In genomic region chr11:66146940-66147339, GRCh38 we compare ENCODE assay signal across 25 cellular contexts.
"Had no signal": no experiment of that assay in that cellular context is flagged by ENCODE, and none has a peak within 500 bp of the region (broad histone marks: within the 10 kb centered on the region; RNA-seq: fewer than 3 reads in every experiment).

No MANE protein-coding gene starts in this region.

- FAIRE-seq: endothelial cell of umbilical vein, frontal cortex, islet of Langerhans, keratinocyte had no signal

- ATAC-seq: foreskin keratinocyte; gastroesophageal sphincter; heart right ventricle; left cardiac atrium; left lung; left ventricle myocardium superior; lower lobe of right lung; mucosa of descending colon; naive thymus-derived CD8-positive, alpha-beta T cell had no signal

- H3K4me1 ChIP-seq: lower lobe of right lung had no signal

- H3K9me3 ChIP-seq: esophagus muscularis mucosa, gastroesophageal sphincter, heart right ventricle, left lung, lower lobe of right lung, mucosa of descending colon had no signal

- H3K36me3 ChIP-seq: esophagus muscularis mucosa, gastroesophageal sphincter, heart right ventricle, left lung, lower lobe of right lung had no signal

- H3K27me3 ChIP-seq: dorsolateral prefrontal cortex, esophagus muscularis mucosa, foreskin keratinocyte, gastroesophageal sphincter, heart right ventricle, left lung had no signal

- H3K4me3 ChIP-seq: coronary artery, dorsolateral prefrontal cortex, esophagus muscularis mucosa, gastroesophageal sphincter, heart right ventricle, left lung, lower lobe of right lung, mucosa of descending colon had no signal

- H3K27ac Mint-ChIP-seq: mesothelial cell of epicardium had no signal

- H3K27me3 Mint-ChIP-seq: naive B cell; naive thymus-derived CD8-positive, alpha-beta T cell had no signal

- DNase-seq: dermis blood vessel endothelial cell; dorsolateral prefrontal cortex; effector CD4-positive, alpha-beta T cell; effector memory CD4-positive, alpha-beta T cell; foreskin keratinocyte; glutamatergic neuron; head of caudate nucleus; heart right ventricle; hippocampal formation; left cardiac atrium; left lung; left ventricle myocardium superior; lower lobe of right lung; mesenchymal stem cell; mucosa of descending colon; naive B cell; naive thymus-derived CD8-positive, alpha-beta T cell had no signal

- H3K4me3 Mint-ChIP-seq: mesothelial cell of epicardium had no signal

- H3K27ac ChIP-seq: coronary artery, dorsolateral prefrontal cortex, esophagus muscularis mucosa, foreskin keratinocyte, gastroesophageal sphincter, heart right ventricle, left lung, lower lobe of right lung had no signal
